ENCODE assay signal across 9 cellular contexts in genomic region chr9:121718063-121718462, GRCh38.
A peak's percentile ranks its signal among the peaks of the same experiment; 100 is the strongest.
DNase-seq lines count a peak whose midpoint lies in the region; ATAC-seq and TF ChIP-seq lines count a peak whose summit lies in the region.
"Had no signal": no experiment of that assay in that cellular context is flagged by ENCODE, and none has a peak within 500 bp of the region (broad histone marks: within the 10 kb centered on the region; RNA-seq: fewer than 3 reads in every experiment).

No MANE protein-coding gene starts in this region.

- intact Hi-C loops in heart right ventricle (cut with DNase I), result no loop called here

- H3K9me3 ChIP-seq in heart right ventricle, result no peaks in the 10 kb centered on the region

- in situ Hi-C loops in ACHN (cut with HindIII; ENCODE audit: low pct_ligation_motif_present, low pct_unique_long_range_greater_than_20kb, low sequenced_read_pairs), result no loop called here

- no peaks in the 10 kb centered on the region for H3K27me3 Mint-ChIP-seq in progenitor cell of endocrine pancreas

- H3K4me3 ChIP-seq in HFF-Myc (replicated peaks; ENCODE audit: low read depth, low read length) (no peak overlapping the region), heart right ventricle (no peak overlapping the region)

- peaks cover 27% of the 10 kb centered on the region for H3K4me1 Mint-ChIP-seq in progenitor cell of endocrine pancreas (ENCODE audit: low read depth)

- no peaks in the 10 kb centered on the region for H3K9me3 Mint-ChIP-seq in progenitor cell of endocrine pancreas (ENCODE audit: low read depth)

- TF ChIP-seq CTCF in HFF-Myc (IDR thresholded peaks at IDR 0.05; ENCODE audit: low read depth, low read length, missing control alignments) (no peak), heart right ventricle (IDR thresholded peaks at IDR 0.05) (no peak), progenitor cell of endocrine pancreas (IDR thresholded peaks at IDR 0.05; ENCODE audit: unreplicated experiment) (no peak)

- peak; percentile 55 for DNase-seq in HFF-Myc (ENCODE audit: extremely low read depth, low read depth)
- peak in 54 of 58 donors; percentile 16 to 90 (median 62) for DNase-seq in anterior cingulate cortex (lab: John Stamatoyannopoulos, UW)
- peak in 1 of 2 donors; percentile 60 for DNase-seq in heart right ventricle
- no peak for DNase-seq in progenitor cell of endocrine pancreas (ENCODE audit: low spot score, unreplicated experiment)
- no peak for DNase-seq in ACHN
- DNase-seq: DMS79 had no signal

- no peak overlapping the region for H3K4me3 Mint-ChIP-seq in progenitor cell of endocrine pancreas (ENCODE audit: low read depth)

- ATAC-seq in heart right ventricle (peak; percentile 35 to 82 (median 66)), GM18907 (IDR thresholded peaks at IDR 0.05; ENCODE audit: unreplicated experiment) (no peak), GM21423 (IDR thresholded peaks at IDR 0.05; ENCODE audit: unreplicated experiment) (no peak), HG03442 (IDR thresholded peaks at IDR 0.05; ENCODE audit: unreplicated experiment) (no peak)

- peaks cover 0 to 14% (median 0%) of the 10 kb centered on the region in 9 donors for H3K36me3 ChIP-seq in heart right ventricle

- 51 to 52% methylated on average over 15 of the region's 15 CpGs for WGBS in heart right ventricle, 2 donors

- H3K27me3 ChIP-seq in heart right ventricle, result no peaks in the 10 kb centered on the region

- H3K27ac Mint-ChIP-seq in progenitor cell of endocrine pancreas, result peak overlapping the region; percentile 41

- H3K27ac ChIP-seq in heart right ventricle, result peak overlapping the region in 3 of 10 donors; percentile 9 to 98 (median 30)

- H3K4me1 ChIP-seq in heart right ventricle, result peaks cover 45 to 100% (median 79%) of the 10 kb centered on the region in 9 donors

- no peaks in the 10 kb centered on the region for H3K36me3 Mint-ChIP-seq in progenitor cell of endocrine pancreas (ENCODE audit: insufficient read depth)

Comparison
In these comparisons a context has a peak if more than half of its experiments do, and no peak if none do; other contexts are left out.
1. DNase-seq: peak in HFF-Myc (single experiment) and anterior cingulate cortex (54 of 58); none in progenitor cell of endocrine pancreas (single experiment) and ACHN (single experiment).
2. ATAC-seq: peak in heart right ventricle (8 of 8); none in GM18907 (single experiment), GM21423 (single experiment) and HG03442 (single experiment).